ENCODE assay signal across 2 cellular contexts in the genomic region with DNA sequence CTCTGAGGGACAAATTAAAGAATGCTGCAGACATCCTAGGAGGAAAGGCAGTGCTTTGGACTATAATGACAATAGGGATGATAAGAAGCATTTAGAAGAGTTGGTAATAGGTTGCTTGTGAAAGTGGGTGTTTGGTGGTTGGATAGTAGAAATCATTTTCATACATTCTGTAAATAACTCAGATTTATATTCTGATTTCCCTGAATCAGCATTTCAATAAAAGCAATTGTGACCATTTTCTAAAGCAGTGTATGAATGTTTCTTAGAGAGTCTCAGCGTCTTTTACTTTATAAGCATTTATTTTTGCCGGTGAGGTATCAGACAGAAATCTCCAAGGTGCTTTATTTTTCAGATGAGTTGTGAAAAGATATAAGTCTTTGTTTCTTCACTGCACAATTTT.
TF ChIP-seq lines count a peak whose summit lies in the region.

No MANE protein-coding gene starts in this region.

TF ChIP-seq in HepG2, 621 proteins besides CTCF, POLR2A, EP300 and RAD21:
- TF ChIP-seq KLF6 (CRISPR knock-in tag; IDR thresholded peaks at IDR 0.05) (no peak), MAFF (IDR thresholded peaks at IDR 0.05; ENCODE audit: low read depth, low read length) (peak; percentile 88), HNF4G (IDR thresholded peaks at IDR 0.05; ENCODE audit: borderline replicate concordance, low read depth, low read length) (no peak), HNF4G (CRISPR knock-in tag; IDR thresholded peaks at IDR 0.05; ENCODE audit: borderline replicate concordance, low read depth) (no peak), ZZZ3 (CRISPR knock-in tag; IDR thresholded peaks at IDR 0.05; ENCODE audit: borderline replicate concordance) (no peak), MAFK (conservative IDR thresholded peaks at IDR 0.05 in 1 of 2, IDR thresholded peaks at IDR 0.05 in 1 of 2; ENCODE audit: low read length in 2 of 2) (peak; percentile 84 to 93), ZEB1 (IDR thresholded peaks at IDR 0.05; ENCODE audit: insufficient replicate concordance, low read depth) (no peak), ZNF136 (CRISPR knock-in tag; IDR thresholded peaks at IDR 0.05; ENCODE audit: low read depth) (no peak)

TF ChIP-seq in IMR-90, 13 proteins besides CTCF, POLR2A, EP300 and RAD21:
- TF ChIP-seq MAFK (IDR thresholded peaks at IDR 0.05; ENCODE audit: low read depth, low read length) (peak; percentile 78), NFE2L2 (IDR thresholded peaks at IDR 0.05; ENCODE audit: low read depth, low read length) (no peak), RCOR1 (IDR thresholded peaks at IDR 0.05; ENCODE audit: insufficient replicate concordance, low read length) (no peak)
TF ChIP-seq in IMR-90: peak in this region for 1.
